In genomic region chr1:207890136-207890738, GRCh38 we compare ENCODE assay signal across 9 cellular contexts. TPM values are rescaled to one million over a fixed set of nuclear protein-coding genes. Genes with fewer than 3 reads are reported as not detected.
DNase-seq lines count a peak whose midpoint lies in the region; ATAC-seq, FAIRE-seq and TF ChIP-seq lines count a peak whose summit lies in the region.
"Had no signal": no experiment of that assay in that cellular context is flagged by ENCODE, and none has a peak within 500 bp of the region (broad histone marks: within the 10 kb centered on the region; RNA-seq: fewer than 3 reads in every experiment).

No MANE protein-coding gene starts in this region.

- no peak for ATAC-seq in GM18519 (IDR thresholded peaks at IDR 0.05; ENCODE audit: low FRiP score, unreplicated experiment)
- ATAC-seq in GM19395 (IDR thresholded peaks at IDR 0.05; ENCODE audit: unreplicated experiment): no peak

- TF ChIP-seq CTCF in ascending aorta (IDR thresholded peaks at IDR 0.05) (no peak), kidney (IDR thresholded peaks at IDR 0.05; ENCODE audit: borderline replicate concordance, extremely low read depth, insufficient read depth) (no peak)

- no peak for FAIRE-seq in kidney (lab: Jason Lieb, UNC)

- H3K27me3 ChIP-seq in ascending aorta (no peaks in the 10 kb centered on the region), stomach smooth muscle (ENCODE audit: control insufficient read depth in 1 of 2, insufficient read depth in 2 of 2, low read length in 2 of 2) (peaks cover 0 to 2% of the 10 kb centered on the region in 2 donors)

- DNase-seq in HCEC 1CT: peak; percentile 72
- DNase-seq in ascending aorta (ENCODE audit: low spot score in 2 of 2): peak in 1 of 2 donors; percentile 89
- DNase-seq in kidney: peak; percentile 85
- DNase-seq in NCI-H187 (lab: John Stamatoyannopoulos, UW): no peak
- no peak for DNase-seq in NCI-H82 (lab: John Stamatoyannopoulos, UW)
- DNase-seq: cortex of kidney had no signal

- H3K9me3 ChIP-seq in ascending aorta (no peaks in the 10 kb centered on the region), kidney (ENCODE audit: control insufficient read depth in 1 of 2, low read length in 2 of 2) (no peaks in the 10 kb centered on the region), stomach smooth muscle (ENCODE audit: control insufficient read depth in 2 of 2, low read length in 2 of 2) (no peaks in the 10 kb centered on the region)

- H3K4me3 ChIP-seq in ascending aorta (peak overlapping the region in 1 of 2 donors; percentile 43), kidney (ENCODE audit: low read length in 2 of 2) (no peak overlapping the region), stomach smooth muscle (ENCODE audit: low read length in 2 of 2) (no peak overlapping the region)

- H3K9ac ChIP-seq in kidney (ENCODE audit: low read length in 2 of 2) (peak overlapping the region in 1 of 2 donors; percentile 1), stomach smooth muscle (ENCODE audit: low read length in 2 of 2) (peak overlapping the region in 1 of 2 donors; percentile 36)

- intact Hi-C loops in ascending aorta (cut with DNase I) (no loop called here), kidney (cut with DNase I) (no loop called here)

- peaks cover 21 to 43% of the 10 kb centered on the region in 2 donors for H3K4me1 ChIP-seq in ascending aorta
- peaks cover 23 to 24% of the 10 kb centered on the region in 2 donors for H3K4me1 ChIP-seq in kidney (ENCODE audit: control insufficient read depth in 1 of 2, insufficient read depth in 1 of 2, low read depth in 1 of 2, low read length in 2 of 2)
- peaks cover 46% of the 10 kb centered on the region for H3K4me1 ChIP-seq in stomach smooth muscle (ENCODE audit: control insufficient read depth, insufficient read depth, low read length)

- H3K36me3 ChIP-seq in ascending aorta: peaks cover 0 to 6% of the 10 kb centered on the region in 2 donors
- H3K36me3 ChIP-seq in kidney (ENCODE audit: control insufficient read depth in 1 of 2, insufficient read depth in 2 of 2, low read length in 2 of 2): no peaks in the 10 kb centered on the region
- no peaks in the 10 kb centered on the region for H3K36me3 ChIP-seq in stomach smooth muscle (ENCODE audit: control insufficient read depth in 2 of 2, insufficient read depth in 2 of 2, low read length in 2 of 2)

- H3K27ac ChIP-seq in ascending aorta (peak overlapping the region; percentile 88 to 90), kidney (ENCODE audit: low read depth in 2 of 2, low read length in 2 of 2) (peak overlapping the region; percentile 49 to 78), stomach smooth muscle (ENCODE audit: low read length) (peak overlapping the region; percentile 41)

RNA-seq across cellular contexts. Expression of gene CD34, which starts 20.7 kb away (rescaled TPM):
- total RNA-seq in ascending aorta (142 TPM), kidney (50.9 TPM)
- polyA plus RNA-seq in kidney (ENCODE audit: insufficient read depth, low read depth, low replicate concordance): 69.4 TPM

Comparison
In these comparisons a context has a peak if more than half of its experiments do, and no peak if none do; other contexts are left out.
1. DNase-seq: peak in HCEC 1CT (single experiment) and kidney (single experiment); none in NCI-H187 (0 of 2) and NCI-H82 (single experiment).
2. Peak in every context shown above with its lines, with median percentiles within 50 percentile points of each other: H3K27ac ChIP-seq.